ENCODE assay signal across 9 cellular contexts in the genomic region with DNA sequence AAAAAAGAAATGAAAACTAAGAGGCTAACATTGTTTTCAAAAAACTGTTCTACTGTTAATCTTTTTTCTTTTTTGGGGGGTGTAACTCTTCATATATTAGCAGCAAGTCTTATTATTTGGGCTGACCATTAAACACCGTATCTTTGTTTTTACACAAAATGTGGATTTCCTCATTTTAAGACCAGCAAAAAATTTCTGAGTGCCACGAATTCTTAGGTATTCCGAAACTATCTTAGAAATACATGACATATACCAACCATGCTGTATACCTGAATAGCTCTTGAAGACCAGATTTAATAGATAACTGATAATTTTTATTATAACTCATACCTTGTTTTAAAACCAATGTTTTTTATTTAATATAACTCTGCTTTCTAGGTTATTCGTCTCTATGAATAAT. TPM values are rescaled to one million over a fixed set of nuclear protein-coding genes. Genes with fewer than 3 reads are reported as not detected.
DNase-seq lines count a peak whose midpoint lies in the region; ATAC-seq, FAIRE-seq and TF ChIP-seq lines count a peak whose summit lies in the region.
"Had no signal": no experiment of that assay in that cellular context is flagged by ENCODE, and none has a peak within 500 bp of the region (broad histone marks: within the 10 kb centered on the region; RNA-seq: fewer than 3 reads in every experiment).

No MANE protein-coding gene starts in this region.

- H3K79me2 ChIP-seq in GM12878 (ENCODE audit: control insufficient read depth, insufficient read depth, low read length): peaks cover 31% of the 10 kb centered on the region

- no peaks in the 10 kb centered on the region for H3K36me3 ChIP-seq in GM12878 (ENCODE audit: control insufficient read depth in 2 of 2, insufficient read depth in 2 of 2, low read length in 1 of 2)
- no peaks in the 10 kb centered on the region for H3K36me3 ChIP-seq in kidney epithelial cell (ENCODE audit: control insufficient read depth, insufficient read depth, low read length)
- H3K36me3 ChIP-seq in thyroid gland: no peaks in the 10 kb centered on the region

- intact Hi-C loops in GM12878 (cut with micrococcal nuclease; ENCODE audit: unreplicated experiment) (no loop called here), thyroid gland (cut with DNase I) (no loop called here), sciatic nerve (cut with DNase I) (no loop called here)

- peaks cover 33% of the 10 kb centered on the region for H3K4me1 Mint-ChIP-seq in activated T-cell treated with anti-CD3 and anti-CD28 coated beads, Interleukin-2, amount 50 U/mL, for 72 hours (ENCODE audit: low read depth)
- H3K4me1 Mint-ChIP-seq in T-helper 2 cell treated with Interferon-gamma antibody and Interleukin-4, amounts not matched to agents 5 μg/mL and 100 μg/mL, for 36 hours (ENCODE audit: low read depth): peaks cover 24% of the 10 kb centered on the region

- H3K4me1 ChIP-seq in GM12878 (ENCODE audit: control insufficient read depth, insufficient read depth, low read length): peaks cover 11% of the 10 kb centered on the region
- peaks cover 12 to 26% of the 10 kb centered on the region in 2 donors for H3K4me1 ChIP-seq in thyroid gland

- H3K4me3 ChIP-seq in GM12878: peak overlapping the region; percentile 76
- H3K4me3 ChIP-seq in kidney epithelial cell (ENCODE audit: low read depth, low read length): peak overlapping the region; percentile 79
- peak overlapping the region in 1 of 3 donors; percentile 79 for H3K4me3 ChIP-seq in thyroid gland (replicated peaks in 1 of 3)

- H3K9ac ChIP-seq in GM12878 (ENCODE audit: control insufficient read depth, insufficient read depth, low read length): peak overlapping the region; percentile 84

- 68% methylated on average over 4 of the region's 4 CpGs for WGBS in GM12878 (ENCODE audit: insufficient coverage, insufficient replicate concordance, low lambda C conversion rate, missing lambda C conversion rate)
- 23 to 30% methylated on average over 4 of the region's 4 CpGs for WGBS in thyroid gland, 2 donors

- H3K27me3 Mint-ChIP-seq in activated T-cell treated with anti-CD3 and anti-CD28 coated beads, Interleukin-2, amount 50 U/mL, for 72 hours (ENCODE audit: low read depth): no peaks in the 10 kb centered on the region
- no peaks in the 10 kb centered on the region for H3K27me3 Mint-ChIP-seq in T-helper 2 cell treated with Interferon-gamma antibody and Interleukin-4, amounts not matched to agents 5 μg/mL and 100 μg/mL, for 36 hours (ENCODE audit: low read depth)

- ATAC-seq in activated T-cell treated with anti-CD3 and anti-CD28 coated beads, Interleukin-2, amount 50 U/mL, for 72 hours (replicated peaks in 1 of 2): no peak
- ATAC-seq in GM12878 (no peak), GM21447 (IDR thresholded peaks at IDR 0.05; ENCODE audit: unreplicated experiment) (no peak), sciatic nerve (no peak)

- H3K4me3 Mint-ChIP-seq in activated T-cell treated with anti-CD3 and anti-CD28 coated beads, Interleukin-2, amount 50 U/mL, for 72 hours: peak overlapping the region; percentile 91 to 93
- H3K4me3 Mint-ChIP-seq in T-helper 2 cell treated with Interferon-gamma antibody and Interleukin-4, amounts not matched to agents 5 μg/mL and 100 μg/mL, for 36 hours: no peak overlapping the region

- peak overlapping the region; percentile 84 for H3K27ac ChIP-seq in GM12878 (ENCODE audit: control insufficient read depth, insufficient read depth)
- H3K27ac ChIP-seq in thyroid gland: peak overlapping the region in 2 of 3 donors; percentile 73 to 76

- peak overlapping the region; percentile 65; the same call in 1 of the 2 replicates for H2AFZ ChIP-seq in GM12878 (ENCODE audit: control insufficient read depth, low read depth, low read length)

- POLR2A ChIA-PET in GM12878 (lab: Charles Lee): interaction anchor here (0.6 kb wide), 1 partner anchor 9 kb away, joined by 3 read pairs; no protein-coding TSS in a partner anchor

- no peak for TF ChIP-seq EP300 in GM12878 (IDR thresholded peaks at IDR 0.05; ENCODE audit: borderline replicate concordance in 1 of 2, control insufficient read depth in 1 of 2, low read depth in 2 of 2, low read length in 2 of 2)

- DNase-seq in activated T-cell treated with anti-CD3 and anti-CD28 coated beads, Interleukin-2, amount 50 U/mL, for 72 hours: no peak
- no peak for DNase-seq in activated T-cell treated with anti-CD3 and anti-CD28 coated beads, Interleukin-2, amount 50 U/mL, for 1 hour
- no peak for DNase-seq in GM12878 (ENCODE audit: low read depth, low spot score)
- no peak for DNase-seq in kidney epithelial cell (ENCODE audit: low read depth)
- DNase-seq in thyroid gland: no peak
- DNase-seq in sciatic nerve (ENCODE audit: low spot score): no peak
- no peak for DNase-seq in T-helper 2 cell treated with Interferon-gamma antibody and Interleukin-4, amounts not matched to agents 5 μg/mL and 100 μg/mL, for 36 hours (ENCODE audit: low spot score)
- DNase-seq: NCI-H1417 had no signal

- CTCF ChIA-PET in GM12878 (lab: Yijun Ruan, JAX): interaction anchor here (0.6 to 2.3 kb wide), 2 partner anchors 331 to 454 kb away, joined by 3 to 10 read pairs; no protein-coding TSS in a partner anchor

- SMC1A ChIA-PET in GM12878 (lab: Charles Lee; ENCODE audit: uncharacterized antibody, unreplicated experiment): interaction anchor here (1.2 kb wide), 1 partner anchor 8 kb away, joined by 3 read pairs; no protein-coding TSS in a partner anchor

- no peaks in the 10 kb centered on the region for H3K9me3 ChIP-seq in GM12878 (replicated peaks; ENCODE audit: control insufficient read depth, insufficient read depth, low read length)
- H3K9me3 ChIP-seq in thyroid gland: no peaks in the 10 kb centered on the region

- no peaks in the 10 kb centered on the region for H4K20me1 ChIP-seq in GM12878 (ENCODE audit: control insufficient read depth, insufficient read depth)

- BruUV-seq in GM12878 (replicated peaks; lab: Mats Ljungman, UMichigan): no TSS peak

- no peak for FAIRE-seq in GM12878 (lab: Jason Lieb, UNC)

- TF ChIP-seq RAD21 in GM12878 (IDR thresholded peaks at IDR 0.05; ENCODE audit: insufficient read depth, low read depth, low read length): no peak

- no peak for TF ChIP-seq CTCF in GM12878 (IDR thresholded peaks at IDR 0.05 in 2 of 3, conservative IDR thresholded peaks at IDR 0.05 in 1 of 3; ENCODE audit: control insufficient read depth in 2 of 3, extremely low read depth in 1 of 3, insufficient read depth in 1 of 3, low read depth in 3 of 3, low read length in 3 of 3)
- no peak for TF ChIP-seq CTCF in kidney epithelial cell (IDR thresholded peaks at IDR 0.05; ENCODE audit: insufficient read depth, low read length, poor library complexity, severe bottlenecking)
- TF ChIP-seq CTCF in thyroid gland (IDR thresholded peaks at IDR 0.05): no peak

- H3K9me3 Mint-ChIP-seq in activated T-cell treated with anti-CD3 and anti-CD28 coated beads, Interleukin-2, amount 50 U/mL, for 72 hours: no peaks in the 10 kb centered on the region
- peaks cover 5% of the 10 kb centered on the region for H3K9me3 Mint-ChIP-seq in T-helper 2 cell treated with Interferon-gamma antibody and Interleukin-4, amounts not matched to agents 5 μg/mL and 100 μg/mL, for 36 hours

- no peak overlapping the region for H3K27ac Mint-ChIP-seq in activated T-cell treated with anti-CD3 and anti-CD28 coated beads, Interleukin-2, amount 50 U/mL, for 72 hours
- H3K27ac Mint-ChIP-seq in T-helper 2 cell treated with Interferon-gamma antibody and Interleukin-4, amounts not matched to agents 5 μg/mL and 100 μg/mL, for 36 hours: no peak overlapping the region

- TF ChIP-seq POLR2A in GM12878 (IDR thresholded peaks at IDR 0.05; ENCODE audit: low read depth, low read length) (no peak), thyroid gland (IDR thresholded peaks at IDR 0.05) (no peak)

- peaks cover 4 to 5% of the 10 kb centered on the region in 2 donors for H3K36me3 Mint-ChIP-seq in activated T-cell treated with anti-CD3 and anti-CD28 coated beads, Interleukin-2, amount 50 U/mL, for 72 hours (ENCODE audit: insufficient read depth in 2 of 2)
- H3K36me3 Mint-ChIP-seq in T-helper 2 cell treated with Interferon-gamma antibody and Interleukin-4, amounts not matched to agents 5 μg/mL and 100 μg/mL, for 36 hours (ENCODE audit: low read depth): peaks cover 4% of the 10 kb centered on the region

- no peaks in the 10 kb centered on the region for H3K27me3 ChIP-seq in GM12878 (replicated peaks in 1 of 2; ENCODE audit: control insufficient read depth in 2 of 2, insufficient read depth in 2 of 2, low read length in 1 of 2)
- H3K27me3 ChIP-seq in kidney epithelial cell (ENCODE audit: control insufficient read depth, insufficient read depth, low read length): no peaks in the 10 kb centered on the region
- H3K27me3 ChIP-seq in thyroid gland: no peaks in the 10 kb centered on the region

- RAD21 ChIA-PET in GM12878 (lab: Charles Lee; ENCODE audit: unreplicated experiment): no interaction called here

- H3K4me2 ChIP-seq in GM12878 (ENCODE audit: control insufficient read depth, insufficient read depth): peak overlapping the region; percentile 44

- in situ Hi-C loops in GM12878 (cut with MboI): loop anchor here (25.0 kb wide), 1 partner anchor 1362 kb away; a partner anchor contains a TSS

RNA-seq across cellular contexts. Expression of a gene that starts 0.6 kb away (rescaled TPM):
- total RNA-seq in activated T-cell treated with anti-CD3 and anti-CD28 coated beads, Interleukin-2, amount 50 U/mL, for 72 hours: 1 to 10 TPM; 3.9 to 4.6 TPM
- total RNA-seq in GM12878 (2013; cell fraction: nucleolus; rRNA removed): 30.8 and 33.5 TPM in 2 replicates
- 6.8 and 7.5 TPM in 2 replicates for total RNA-seq in GM12878 (2014; rRNA removed)
- total RNA-seq in GM12878 (2014; rRNA removed; fragmentation: Illumina TruSeq; extraction: Trizol): 9.0 and 9.7 TPM in 2 replicates
- total RNA-seq in GM12878 (2021): 7.8 and 8.0 TPM in 2 replicates
- polyA plus RNA-seq in GM12878 (2011; ENCODE audit: low read depth): 4.6 TPM
- 2.7 and 3.3 TPM in 2 replicates for polyA plus RNA-seq in GM12878 (2011; rRNA removed)
- polyA plus RNA-seq in GM12878 (2011; cell fraction: cytosol; rRNA removed): 2.4 and 4.6 TPM in 2 replicates
- 5.5 and 7.3 TPM in 2 replicates for polyA plus RNA-seq in GM12878 (2011; cell fraction: nucleus; rRNA removed)
- polyA plus RNA-seq in GM12878 (2012): 4.9 TPM in 2 replicates
- 6.8 and 9.7 TPM in 2 replicates for polyA plus RNA-seq in GM12878 (2014; fragmentation: Illumina TruSeq; extraction: Trizol)
- 1 to 10 TPM; 1.2 to 1.4 TPM for polyA plus RNA-seq in GM12878 (2014; fragmentation: Nextera tagmentation; extraction: Ambion mirVana)
- polyA plus RNA-seq in GM12878 (2014; rRNA removed): 3.6 and 4.0 TPM in 2 replicates
- 1 to 10 TPM; 6.2 to 7.2 TPM for polyA plus RNA-seq in GM12878 (2016; fragmentation: Nextera tagmentation; extraction: Ambion mirVana)
- 6.5 and 10.0 TPM in 2 replicates for polyA minus RNA-seq in GM12878 (2011; rRNA and poly(A)+ RNA removed)
- 2.1 and 3.7 TPM in 2 replicates for polyA minus RNA-seq in GM12878 (2011; cell fraction: cytosol; rRNA and poly(A)+ RNA removed)
- 6.3 and 8.1 TPM in 2 replicates for polyA minus RNA-seq in GM12878 (2011; cell fraction: nucleus; rRNA and poly(A)+ RNA removed)
- 11.6 and 14.9 TPM in 2 replicates for total RNA-seq in kidney epithelial cell
- total RNA-seq in thyroid gland: 10 to 100 TPM; 19.9 to 45.3 (median 34.0) TPM
- total RNA-seq in sciatic nerve: 26.7 TPM

RNA-seq across cellular contexts. Expression of a gene that starts 1.3 kb away (rescaled TPM):
- total RNA-seq in activated T-cell treated with anti-CD3 and anti-CD28 coated beads, Interleukin-2, amount 50 U/mL, for 72 hours: 10 to 100 TPM; 23.3 to 29.0 TPM
- 92.6 and 104 TPM in 2 replicates for total RNA-seq in GM12878 (2013; cell fraction: nucleolus; rRNA removed)
- total RNA-seq in GM12878 (2014; rRNA removed) (27.3 and 37.5 TPM in 2 replicates), GM12878 (2014; rRNA removed; fragmentation: Illumina TruSeq; extraction: Trizol) (21.5 and 25.1 TPM in 2 replicates), GM12878 (2021) (24.8 and 27.7 TPM in 2 replicates), kidney epithelial cell (28.0 and 34.2 TPM in 2 replicates), thyroid gland (10 to 100 TPM; 36.1 to 51.6 (median 44.8) TPM), sciatic nerve (24.6 TPM)
- 14.7 TPM for polyA plus RNA-seq in GM12878 (2011; ENCODE audit: low read depth)
- polyA plus RNA-seq in GM12878 (2011; rRNA removed) (54.9 and 60.0 TPM in 2 replicates), GM12878 (2014; fragmentation: Illumina TruSeq; extraction: Trizol) (27.5 and 34.0 TPM in 2 replicates), GM12878 (2014; fragmentation: Nextera tagmentation; extraction: Ambion mirVana) (10 to 100 TPM; 27.7 to 32.1 TPM), GM12878 (2014; rRNA removed) (17.2 and 21.3 TPM in 2 replicates), GM12878 (2016; fragmentation: Nextera tagmentation; extraction: Ambion mirVana) (10 to 100 TPM; 34.2 to 40.2 TPM)
- polyA plus RNA-seq in GM12878 (2011; cell fraction: cytosol; rRNA removed): 44.5 and 55.7 TPM in 2 replicates
- 42.0 and 47.6 TPM in 2 replicates for polyA plus RNA-seq in GM12878 (2011; cell fraction: nucleus; rRNA removed)
- polyA plus RNA-seq in GM12878 (2012): 17.1 and 22.1 TPM in 2 replicates
- polyA minus RNA-seq in GM12878 (2011; rRNA and poly(A)+ RNA removed): 88.3 and 92.0 TPM in 2 replicates
- polyA minus RNA-seq in GM12878 (2011; cell fraction: cytosol; rRNA and poly(A)+ RNA removed): 13.1 and 14.5 TPM in 2 replicates
- 61.3 and 101 TPM in 2 replicates for polyA minus RNA-seq in GM12878 (2011; cell fraction: nucleus; rRNA and poly(A)+ RNA removed)
